ENCODE assay signal across 20 cellular contexts in genomic region chrY:3007967-3008366, GRCh38.
"Had no signal": no experiment of that assay in that cellular context is flagged by ENCODE, and none has a peak within 500 bp of the region (broad histone marks: within the 10 kb centered on the region; RNA-seq: fewer than 3 reads in every experiment).

No MANE protein-coding gene starts in this region.

- H3K9me3 ChIP-seq: SJSA1 had no signal

- H3K27ac ChIP-seq: SJSA1, SK-N-MC had no signal

- DNase-seq: KBM-7, MV-4-11, NCI-H1048, NCI-H1105, NCI-H1417, NCI-H1436 treated with DMSO at 0.1 percent for 48 hours, NCI-H1694, NCI-H187 treated with DMSO at 0.1 percent for 48 hours, NCI-H2029 treated with DMSO at 0.1 percent for 48 hours, NCI-H2171 treated with DMSO at 0.1 percent for 48 hours, NCI-H345, NCI-H446 treated with DMSO at 0.1 percent for 48 hours, NCI-H510A treated with DMSO at 0.1 percent for 48 hours, NCI-H526, NCI-H748 treated with DMSO at 0.1 percent for 48 hours, Right ventricle myocardium superior, RPMI8226, SIG-M5 had no signal

- H3K27me3 ChIP-seq: SJSA1 had no signal

- H3K4me1 ChIP-seq: SJSA1 had no signal

- H3K36me3 ChIP-seq: SJSA1 had no signal

- H3K4me3 ChIP-seq: SJSA1, SK-N-MC had no signal
